Comparison of ENCODE assay signal across 23 cellular contexts in genomic region chr1:39488801-39489566, GRCh38. TPM values are rescaled to one million over a fixed set of nuclear protein-coding genes. Genes with fewer than 3 reads are reported as not detected.
DNase-seq lines count a peak whose midpoint lies in the region; ATAC-seq, FAIRE-seq and TF ChIP-seq lines count a peak whose summit lies in the region.
"Had no signal": no experiment of that assay in that cellular context is flagged by ENCODE, and none has a peak within 500 bp of the region (broad histone marks: within the 10 kb centered on the region; RNA-seq: fewer than 3 reads in every experiment).

No MANE protein-coding gene starts in this region.

- H3K27ac Mint-ChIP-seq in CD4-positive, CD25-positive, alpha-beta regulatory T cell, result peak overlapping the region in 2 of 3 donors; percentile 15 to 78
- H3K27ac Mint-ChIP-seq in endothelial cell (ENCODE audit: unreplicated experiment), result no peak overlapping the region
- peak overlapping the region in 1 of 7 donors; percentile 75 for H3K27ac Mint-ChIP-seq in CD14-positive monocyte
- H3K27ac Mint-ChIP-seq: activated CD4-positive, alpha-beta T cell treated with anti-CD3 and anti-CD28 coated beads for 36 hours; activated CD8-positive, alpha-beta memory T cell treated with anti-CD3 and anti-CD28 coated beads, Interleukin-2, amount 10 ng/mL, durations not matched to agents 7 days and 5 days had no signal

- H3K9ac ChIP-seq in K562 (ENCODE audit: insufficient read depth in 1 of 2, low read depth in 2 of 2, low read length in 2 of 2), result no peak overlapping the region

- H3K4me3 ChIP-seq in AG04450 (ENCODE audit: low read depth, low read length) (no peak overlapping the region), K562 (no peak overlapping the region)
- H3K4me3 ChIP-seq in CD4-positive, CD25-positive, alpha-beta regulatory T cell (ENCODE audit: low read depth, low read length), result no peak overlapping the region
- H3K4me3 ChIP-seq: prostate gland, skin epidermis, vagina had no signal

- DNase-seq in AG04450 (ENCODE audit: low read depth, low spot score), result no peak
- no peak for DNase-seq in CD4-positive, CD25-positive, alpha-beta regulatory T cell
- DNase-seq in NCI-H1694 (lab: John Stamatoyannopoulos, UW), result peak; percentile 99
- DNase-seq in K562 (ENCODE audit: extremely low read depth in 1 of 4, low spot score in 3 of 4), result no peak
- no peak for DNase-seq in GM13976 (ENCODE audit: low spot score)
- no peak for DNase-seq in endothelial cell (ENCODE audit: low spot score)
- DNase-seq in CD14-positive monocyte (ENCODE audit: low spot score), result no peak
- DNase-seq: activated CD4-positive, alpha-beta T cell treated with anti-CD3 and anti-CD28 coated beads for 36 hours; activated CD8-positive, alpha-beta memory T cell treated with anti-CD3 and anti-CD28 coated beads, Interleukin-2, amount 10 ng/mL, durations not matched to agents 7 days and 5 days; effector CD8-positive, alpha-beta T cell; hippocampal formation; naive B cell; NCI-H1930; NCI-H524; stimulated activated CD4-positive, alpha-beta T cell treated with anti-CD3 and anti-CD28 coated beads, Interleukin-4, amount 100 ng/mL, for 1 hour; T-helper 9 cell had no signal

- POLR2A ChIA-PET in AG04450 (lab: Yijun Ruan, JAX) (no interaction called here), K562 (lab: Yijun Ruan, JAX) (interaction anchor here (0.6 to 1.7 kb wide), 7 partner anchors 14 to 399 kb away, joined by 3 to 7 read pairs (median 3); no protein-coding TSS in a partner anchor)

- H3K79me2 ChIP-seq in K562 (ENCODE audit: control insufficient read depth, insufficient read depth, low read length), result no peaks in the 10 kb centered on the region

- no peak overlapping the region for H3K4me2 ChIP-seq in K562 (ENCODE audit: insufficient read depth, low read length)

- H3K9me3 ChIP-seq in AG04450 (ENCODE audit: control insufficient read depth, insufficient read depth, low read length), result no peaks in the 10 kb centered on the region; the same call in 1 of the 2 replicates
- no peaks in the 10 kb centered on the region for H3K9me3 ChIP-seq in CD4-positive, CD25-positive, alpha-beta regulatory T cell (ENCODE audit: control insufficient read depth in 2 of 2, low read length in 2 of 2)
- no peaks in the 10 kb centered on the region for H3K9me3 ChIP-seq in K562 (replicated peaks; ENCODE audit: control insufficient read depth, insufficient read depth, low read depth, low read length)
- H3K9me3 ChIP-seq: prostate gland, vagina had no signal

- intact Hi-C loops in K562 (cut with micrococcal nuclease) (no loop called here), CD14-positive monocyte (cut with micrococcal nuclease) (loop anchor here (10.0 kb wide), 2 partner anchors 46 to 86 kb away; partner anchors contain the start of gene PABPC4 (in 1 of the 2))

- no peak for FAIRE-seq in K562 (lab: Jason Lieb, UNC)

- H3K27ac ChIP-seq in AG04450 (ENCODE audit: low read depth, low read length) (peak overlapping the region; percentile 31), K562 (ENCODE audit: extremely low read depth, low read depth, low read length) (no peak overlapping the region)
- H3K27ac ChIP-seq in CD4-positive, CD25-positive, alpha-beta regulatory T cell (ENCODE audit: insufficient read depth, low read length, poor library complexity, severe bottlenecking), result no peak overlapping the region
- H3K27ac ChIP-seq: prostate gland, skin epidermis, vagina had no signal

- whole genome bisulfite sequencing in K562 (ENCODE audit: insufficient coverage, low coverage, missing lambda C conversion rate), result 38% methylated on average over 7 of the region's 7 CpGs

- H3K4me1 ChIP-seq in CD4-positive, CD25-positive, alpha-beta regulatory T cell (ENCODE audit: control insufficient read depth, insufficient read depth, low read length, poor library complexity, severe bottlenecking), result peaks cover 5% of the 10 kb centered on the region
- H3K4me1 ChIP-seq in K562 (replicated peaks in 1 of 2; ENCODE audit: control insufficient read depth in 2 of 2, insufficient read depth in 2 of 2, low read length in 2 of 2), result peaks cover 0 to 24% of the 10 kb centered on the region in 2 experiments; a peak in 2 of 5 replicates
- H3K4me1 ChIP-seq: prostate gland had no signal

- no peak for TF ChIP-seq POLR2A in K562 (conservative IDR thresholded peaks at IDR 0.05)

- TF ChIP-seq RAD21 in K562 (CRISPR knock-in tag; conservative IDR thresholded peaks at IDR 0.05 in 1 of 2, IDR thresholded peaks at IDR 0.05 in 1 of 2), result no peak

- H2AFZ ChIP-seq in K562 (ENCODE audit: low read depth, low read length), result no peak overlapping the region

- ATAC-seq in CD4-positive, CD25-positive, alpha-beta regulatory T cell (ENCODE audit: low read depth in 2 of 2), result no peak
- no peak for ATAC-seq in K562
- ATAC-seq: activated CD4-positive, alpha-beta T cell treated with anti-CD3 and anti-CD28 coated beads for 36 hours; activated CD8-positive, alpha-beta memory T cell treated with anti-CD3 and anti-CD28 coated beads, Interleukin-2, amount 10 ng/mL, durations not matched to agents 7 days and 5 days had no signal

- H3K9me3 Mint-ChIP-seq in CD4-positive, CD25-positive, alpha-beta regulatory T cell, result no peaks in the 10 kb centered on the region
- H3K9me3 Mint-ChIP-seq in endothelial cell (ENCODE audit: unreplicated experiment), result no peaks in the 10 kb centered on the region
- H3K9me3 Mint-ChIP-seq in CD14-positive monocyte, result peaks cover 0 to 12% (median 2%) of the 10 kb centered on the region in 7 donors
- H3K9me3 Mint-ChIP-seq: central memory CD8-positive, alpha-beta T cell; naive B cell had no signal

- H3K9me1 ChIP-seq in K562 (ENCODE audit: control insufficient read depth, insufficient read depth, low read length), result no peaks in the 10 kb centered on the region

- H4K20me1 ChIP-seq in K562 (replicated peaks; ENCODE audit: control insufficient read depth, insufficient read depth, low read length), result 0 out of 2 replicates have a peak, but pooled peaks cover 6% of the 10 kb centered on the region

- CTCF ChIA-PET in AG04450 (lab: Charles Lee) (interaction anchor here (0.5 to 2.8 kb wide), 7 partner anchors 18 to 411 kb away, joined by 3 to 7 read pairs (median 4); no protein-coding TSS in a partner anchor), K562 (lab: Yijun Ruan, JAX; ENCODE audit: low intra/inter-chr PET ratio) (no interaction called here)

- peaks cover 27% of the 10 kb centered on the region for H3K27me3 Mint-ChIP-seq in CD4-positive, CD25-positive, alpha-beta regulatory T cell
- H3K27me3 Mint-ChIP-seq in endothelial cell (ENCODE audit: unreplicated experiment) (peaks cover 18% of the 10 kb centered on the region), CD14-positive monocyte (ENCODE audit: low read depth in 3 of 3) (peaks cover 33 to 43% (median 38%) of the 10 kb centered on the region in 3 donors)

- TF ChIP-seq EP300 in K562 (IDR thresholded peaks at IDR 0.05; ENCODE audit: low read length), result no peak

- BruUV-seq in K562 (replicated peaks; lab: Mats Ljungman, UMichigan), result no TSS peak

- peak overlapping the region in 3 of 4 donors; percentile 33 to 50 (median 43) for H3K4me3 Mint-ChIP-seq in CD4-positive, CD25-positive, alpha-beta regulatory T cell
- H3K4me3 Mint-ChIP-seq in endothelial cell (ENCODE audit: unreplicated experiment) (no peak overlapping the region), CD14-positive monocyte (peak overlapping the region in 1 of 2 donors; percentile 77)
- H3K4me3 Mint-ChIP-seq: activated CD4-positive, alpha-beta T cell treated with anti-CD3 and anti-CD28 coated beads for 36 hours; activated CD8-positive, alpha-beta memory T cell treated with anti-CD3 and anti-CD28 coated beads, Interleukin-2, amount 10 ng/mL, durations not matched to agents 7 days and 5 days had no signal

- peaks cover 35% of the 10 kb centered on the region for H3K36me3 ChIP-seq in CD4-positive, CD25-positive, alpha-beta regulatory T cell (ENCODE audit: control insufficient read depth, insufficient read depth, low read length)
- peaks cover 32% of the 10 kb centered on the region for H3K36me3 ChIP-seq in K562 (ENCODE audit: control insufficient read depth, insufficient read depth, low read length)
- H3K36me3 ChIP-seq: prostate gland had no signal

- no peak for TF ChIP-seq CTCF in AG04450 (IDR thresholded peaks at IDR 0.05; ENCODE audit: low read depth, low read length)
- no peak for TF ChIP-seq CTCF in K562 (IDR thresholded peaks at IDR 0.05 in 2 of 3, conservative IDR thresholded peaks at IDR 0.05 in 1 of 3; ENCODE audit: insufficient read depth in 2 of 3, low read depth in 1 of 3, low read length in 3 of 3)
- TF ChIP-seq CTCF in GM13976 (IDR thresholded peaks at IDR 0.05; ENCODE audit: borderline replicate concordance, control extremely low read depth, extremely low read depth, insufficient read depth, missing control alignments), result no peak
- no peak for TF ChIP-seq CTCF in endothelial cell (IDR thresholded peaks at IDR 0.05; ENCODE audit: unreplicated experiment)
- TF ChIP-seq CTCF in CD14-positive monocyte (IDR thresholded peaks at IDR 0.05), result no peak

- in situ Hi-C loops in K562 (cut with MboI) (loop anchor here (5.0 kb wide), 1 partner anchor 48 kb away; no protein-coding TSS in a partner anchor), GM13976 (cut with MboI; ENCODE audit: low sequenced_read_pairs, unreplicated experiment) (no loop called here)

- H3K27me3 ChIP-seq in AG04450 (ENCODE audit: control insufficient read depth, insufficient read depth, low read length), result peaks cover 16% of the 10 kb centered on the region
- no peaks in the 10 kb centered on the region for H3K27me3 ChIP-seq in CD4-positive, CD25-positive, alpha-beta regulatory T cell (ENCODE audit: control insufficient read depth, insufficient read depth, low read length)
- peaks cover 4 to 17% of the 10 kb centered on the region in 2 experiments for H3K27me3 ChIP-seq in K562 (ENCODE audit: control insufficient read depth in 2 of 2, insufficient read depth in 2 of 2, low read length in 2 of 2)
- H3K27me3 ChIP-seq: vagina had no signal

- peaks cover 0 to 14% (median 2%) of the 10 kb centered on the region in 4 donors for H3K4me1 Mint-ChIP-seq in CD4-positive, CD25-positive, alpha-beta regulatory T cell
- H3K4me1 Mint-ChIP-seq in endothelial cell (ENCODE audit: unreplicated experiment), result no peaks in the 10 kb centered on the region
- peaks cover 20% of the 10 kb centered on the region for H3K4me1 Mint-ChIP-seq in CD14-positive monocyte

- H3K36me3 Mint-ChIP-seq in CD4-positive, CD25-positive, alpha-beta regulatory T cell, result peaks cover 9% of the 10 kb centered on the region
- H3K36me3 Mint-ChIP-seq in endothelial cell (ENCODE audit: low read depth, unreplicated experiment), result peaks cover 12% of the 10 kb centered on the region
- H3K36me3 Mint-ChIP-seq in CD14-positive monocyte, result peaks cover 34 to 35% of the 10 kb centered on the region in 2 donors
- H3K36me3 Mint-ChIP-seq: naive B cell had no signal

RNA-seq across cellular contexts. Expression of gene BMP8A, which starts 2.5 kb away (rescaled TPM):
- polyA plus RNA-seq in AG04450 (2011; rRNA removed) (not detected in 2 replicates), K562 (2011; rRNA removed) (0.04 TPM in 1 of 2 replicates, not detected in the other), K562 (2014; fragmentation: Illumina TruSeq; extraction: Trizol) (not detected in 2 replicates), K562 (2014; fragmentation: Nextera tagmentation; extraction: Ambion mirVana) (not detected), K562 (2014; rRNA removed) (0.05 and 0.11 TPM in 2 replicates), CD14-positive monocyte (not detected)
- polyA minus RNA-seq in AG04450 (2011; rRNA and poly(A)+ RNA removed), result not detected in 2 replicates
- total RNA-seq in CD4-positive, CD25-positive, alpha-beta regulatory T cell, result 0.35 TPM
- not detected for polyA plus RNA-seq in CD4-positive, CD25-positive, alpha-beta regulatory T cell
- not detected in 2 replicates for total RNA-seq in K562 (2011; cell fraction: chromatin; rRNA removed; ENCODE audit: low replicate concordance)
- not detected in 2 replicates for total RNA-seq in K562 (2011; cell fraction: nucleolus; rRNA removed)
- not detected in 2 replicates for total RNA-seq in K562 (2011; cell fraction: nucleoplasm; rRNA removed)
- total RNA-seq in K562 (2014; rRNA removed) (not detected in 2 replicates), K562 (2014; rRNA removed; fragmentation: Illumina TruSeq; extraction: Trizol) (not detected in 2 replicates), K562 (2015; rRNA removed; fragmentation: Illumina TruSeq; extraction: Trizol) (not detected in 2 replicates), K562 (2021) (0.16 and 0.31 TPM in 2 replicates), endothelial cell (ENCODE audit: unreplicated experiment) (not detected)
- polyA plus RNA-seq in K562 (2011; cell fraction: cytosol; rRNA removed), result 0.07 TPM in 1 of 2 replicates, not detected in the other
- polyA plus RNA-seq in K562 (2011; cell fraction: nucleus; rRNA removed), result 0.11 TPM in 1 of 2 replicates, not detected in the other
- polyA plus RNA-seq in K562 (2012), result 0.25 TPM in 1 of 2 replicates, not detected in the other
- not detected in 2 replicates for polyA minus RNA-seq in K562 (2011; rRNA and poly(A)+ RNA removed)
- not detected in 2 replicates for polyA minus RNA-seq in K562 (2011; cell fraction: cytosol; rRNA and poly(A)+ RNA removed)
- 0.27 TPM in 1 of 2 replicates, not detected in the other for polyA minus RNA-seq in K562 (2011; cell fraction: nucleus; rRNA and poly(A)+ RNA removed)
- total RNA-seq: activated CD8-positive, alpha-beta memory T cell treated with anti-CD3 and anti-CD28 coated beads, Interleukin-2, amount 10 ng/mL, durations not matched to agents 7 days and 5 days; aorta; HT1080 had no signal
- polyA plus RNA-seq: aorta, mammary epithelial cell had no signal
